ENCODE assay signal across 14 cellular contexts in genomic region chr17:58703137-58703846, GRCh38. TPM values are rescaled to one million over a fixed set of nuclear protein-coding genes. Genes with fewer than 3 reads are reported as not detected.
A peak's percentile ranks its signal among the peaks of the same experiment; 100 is the strongest.
DNase-seq lines count a peak whose midpoint lies in the region; ATAC-seq, FAIRE-seq and TF ChIP-seq lines count a peak whose summit lies in the region.
"Had no signal": no experiment of that assay in that cellular context is flagged by ENCODE, and none has a peak within 500 bp of the region (broad histone marks: within the 10 kb centered on the region; RNA-seq: fewer than 3 reads in every experiment).

No MANE protein-coding gene starts in this region.

- no peaks in the 10 kb centered on the region for H3K27me3 ChIP-seq in bronchial epithelial cell (ENCODE audit: control insufficient read depth, insufficient read depth, low read length)

- POLR2A ChIA-PET in RWPE1 (lab: Yijun Ruan, JAX; ENCODE audit: low non-redundant PET) = no interaction called here

- peaks cover 5% of the 10 kb centered on the region for H3K9me3 ChIP-seq in mesodermal cell (ENCODE audit: control insufficient read depth, low read length)

- H3K36me3 ChIP-seq in bronchial epithelial cell (ENCODE audit: control insufficient read depth, insufficient read depth, low read length) (peaks cover 5% of the 10 kb centered on the region), mesodermal cell (ENCODE audit: control insufficient read depth, insufficient read depth, low read length) (peaks cover 21% of the 10 kb centered on the region)

- no peak for FAIRE-seq in bronchial epithelial cell (lab: Jason Lieb, UNC)

- H3K4me3 ChIP-seq in bronchial epithelial cell (ENCODE audit: low read depth, low read length) (no peak overlapping the region), mesodermal cell (ENCODE audit: extremely low read depth, insufficient read depth, low read length, poor library complexity, severe bottlenecking) (no peak overlapping the region)

- H3K27ac ChIP-seq in RWPE1 = no peak overlapping the region
- H3K27ac ChIP-seq in mesodermal cell (ENCODE audit: low read depth, low read length, severe bottlenecking) = peak overlapping the region; percentile 45
- H3K27ac ChIP-seq: WERI-Rb-1 had no signal

- WGBS in mesodermal cell (ENCODE audit: insufficient coverage in 2 of 2), 2 experiments = 88% methylated on average over 1 of the region's 4 CpGs; no CpG with 5 or more reads in 1 of the 2 experiments

- peaks cover 3% of the 10 kb centered on the region for H3K4me1 ChIP-seq in mesodermal cell (ENCODE audit: control insufficient read depth, insufficient read depth, low read length, poor library complexity, severe bottlenecking)

- TF ChIP-seq CTCF in RWPE1 (conservative IDR thresholded peaks at IDR 0.05; ENCODE audit: low read depth) = no peak
- no peak for TF ChIP-seq CTCF in bronchial epithelial cell (IDR thresholded peaks at IDR 0.05; ENCODE audit: insufficient read depth, low read length, severe bottlenecking)

- CTCF ChIA-PET in RWPE1 (lab: Yijun Ruan, JAX) = no interaction called here

- DNase-seq in H4 (ENCODE audit: low spot score) (peak; percentile 38), RWPE1 (ENCODE audit: low spot score) (peak; percentile 45), bronchial epithelial cell (ENCODE audit: low read depth) (peak; percentile 67), cortex of kidney (lab: John Stamatoyannopoulos, UW) (no peak), NCI-H1417 (lab: John Stamatoyannopoulos, UW) (no peak)
- DNase-seq: aorta, KG1, NCI-H1694 treated with DMSO at 0.1 percent for 48 hours, NCI-H82, SHP77, WERI-Rb-1 had no signal

- ATAC-seq in HG02885 (IDR thresholded peaks at IDR 0.05; ENCODE audit: poor library complexity, unreplicated experiment) = no peak
- no peak for ATAC-seq in HG02981 (IDR thresholded peaks at IDR 0.05; ENCODE audit: unreplicated experiment)

RNA-seq across cellular contexts. Expression of gene RAD51C, which starts 10.9 kb away (rescaled TPM):
- 71.7 and 82.7 TPM in 2 replicates for total RNA-seq in H4 (2014; rRNA removed; shearing (Covaris generic))
- 17.6 and 34.4 TPM in 2 replicates for total RNA-seq in bronchial epithelial cell
- polyA plus RNA-seq in mesodermal cell (2013, experiment 1 of 2) = 22.8 TPM
- polyA plus RNA-seq in mesodermal cell (2013, experiment 2 of 2) = 29.3 TPM

RNA-seq across cellular contexts. Expression of gene TEX14, which starts 11.4 kb away (rescaled TPM):
- total RNA-seq in H4 (2014; rRNA removed; shearing (Covaris generic)) = 0.06 TPM in 1 of 2 replicates, not detected in the other
- under 0.01 TPM in 1 of 2 replicates, not detected in the other for total RNA-seq in bronchial epithelial cell
- 0.33 TPM for polyA plus RNA-seq in mesodermal cell (2013, experiment 1 of 2)
- 0.25 TPM for polyA plus RNA-seq in mesodermal cell (2013, experiment 2 of 2)

RNA-seq across cellular contexts. Expression of gene PPM1E, which starts 52.4 kb away (rescaled TPM):
- 0.88 and 3.1 TPM in 2 replicates for total RNA-seq in H4 (2014; rRNA removed; shearing (Covaris generic))
- total RNA-seq in bronchial epithelial cell = 0.26 and 0.38 TPM in 2 replicates
- polyA plus RNA-seq in mesodermal cell (2013, experiment 1 of 2) = 2.4 TPM
- 1.2 TPM for polyA plus RNA-seq in mesodermal cell (2013, experiment 2 of 2)
- polyA plus RNA-seq: aorta had no signal

Comparison
In these comparisons a context has a peak if more than half of its experiments do, and no peak if none do; other contexts are left out.
1. DNase-seq: peak in H4 (single experiment), RWPE1 (single experiment) and bronchial epithelial cell (single experiment); none in cortex of kidney (single experiment) and NCI-H1417 (0 of 3).